ENCODE assay signal across 1 cellular context in genomic region chr15:62444104-62445027, GRCh38.
A peak's percentile ranks its signal among the peaks of the same experiment; 100 is the strongest.
TF ChIP-seq lines count a peak whose summit lies in the region.

No MANE protein-coding gene starts in this region.

TF ChIP-seq in SK-N-SH, 30 proteins besides CTCF, POLR2A, EP300 and RAD21 (continued from another document):
- TF ChIP-seq, protein P1, sequence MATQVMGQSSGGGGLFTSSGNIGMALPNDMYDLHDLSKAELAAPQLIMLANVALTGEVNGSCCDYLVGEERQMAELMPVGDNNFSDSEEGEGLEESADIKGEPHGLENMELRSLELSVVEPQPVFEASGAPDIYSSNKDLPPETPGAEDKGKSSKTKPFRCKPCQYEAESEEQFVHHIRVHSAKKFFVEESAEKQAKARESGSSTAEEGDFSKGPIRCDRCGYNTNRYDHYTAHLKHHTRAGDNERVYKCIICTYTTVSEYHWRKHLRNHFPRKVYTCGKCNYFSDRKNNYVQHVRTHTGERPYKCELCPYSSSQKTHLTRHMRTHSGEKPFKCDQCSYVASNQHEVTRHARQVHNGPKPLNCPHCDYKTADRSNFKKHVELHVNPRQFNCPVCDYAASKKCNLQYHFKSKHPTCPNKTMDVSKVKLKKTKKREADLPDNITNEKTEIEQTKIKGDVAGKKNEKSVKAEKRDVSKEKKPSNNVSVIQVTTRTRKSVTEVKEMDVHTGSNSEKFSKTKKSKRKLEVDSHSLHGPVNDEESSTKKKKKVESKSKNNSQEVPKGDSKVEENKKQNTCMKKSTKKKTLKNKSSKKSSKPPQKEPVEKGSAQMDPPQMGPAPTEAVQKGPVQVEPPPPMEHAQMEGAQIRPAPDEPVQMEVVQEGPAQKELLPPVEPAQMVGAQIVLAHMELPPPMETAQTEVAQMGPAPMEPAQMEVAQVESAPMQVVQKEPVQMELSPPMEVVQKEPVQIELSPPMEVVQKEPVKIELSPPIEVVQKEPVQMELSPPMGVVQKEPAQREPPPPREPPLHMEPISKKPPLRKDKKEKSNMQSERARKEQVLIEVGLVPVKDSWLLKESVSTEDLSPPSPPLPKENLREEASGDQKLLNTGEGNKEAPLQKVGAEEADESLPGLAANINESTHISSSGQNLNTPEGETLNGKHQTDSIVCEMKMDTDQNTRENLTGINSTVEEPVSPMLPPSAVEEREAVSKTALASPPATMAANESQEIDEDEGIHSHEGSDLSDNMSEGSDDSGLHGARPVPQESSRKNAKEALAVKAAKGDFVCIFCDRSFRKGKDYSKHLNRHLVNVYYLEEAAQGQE (IDR thresholded peaks at IDR 0.05; ENCODE audit: low read depth, low read length), result no peak
- TF ChIP-seq MEF2A (IDR thresholded peaks at IDR 0.05; ENCODE audit: borderline replicate concordance, low read depth) (no peak), GABPA (IDR thresholded peaks at IDR 0.05; ENCODE audit: low read depth) (peak; percentile 14; the same call in 1 of the 2 replicates), POLR2AphosphoS5 (IDR thresholded peaks at IDR 0.05; ENCODE audit: low read depth, low read length) (peak; percentile 54; the same call in 1 of the 2 replicates), FOSL2 (IDR thresholded peaks at IDR 0.05; ENCODE audit: borderline replicate concordance, low read depth) (peak; percentile 98), CHD2 (IDR thresholded peaks at IDR 0.05; ENCODE audit: low read length, partially characterized antibody) (no peak), FOXJ3 (CRISPR knock-in tag; IDR thresholded peaks at IDR 0.05) (no peak), ELF1 (IDR thresholded peaks at IDR 0.05) (no peak), NRF1 (IDR thresholded peaks at IDR 0.05; ENCODE audit: low read depth, low read length) (no peak), SIN3A (IDR thresholded peaks at IDR 0.05; ENCODE audit: borderline replicate concordance, low read depth, low read length) (peak; percentile 69; the same call in 1 of the 2 replicates), RXRA (IDR thresholded peaks at IDR 0.05; ENCODE audit: borderline replicate concordance, low read depth) (peak; percentile 43; the same call in 1 of the 2 replicates), EZH2phosphoT487 (IDR thresholded peaks at IDR 0.05; ENCODE audit: borderline replicate concordance, low read depth) (no peak), RFX5 (IDR thresholded peaks at IDR 0.05; ENCODE audit: low read length) (no peak), TAF1 (IDR thresholded peaks at IDR 0.05; ENCODE audit: borderline replicate concordance, low read depth, low read length) (0 out of 2 replicates have a peak, but pooled peaks have one; percentile 7), USF1 (IDR thresholded peaks at IDR 0.05; ENCODE audit: borderline replicate concordance, low read depth) (no peak), FOXM1 (IDR thresholded peaks at IDR 0.05; ENCODE audit: low read depth) (no peak), JUND (IDR thresholded peaks at IDR 0.05) (peak; percentile 90), GATA2 (CRISPR knock-in tag; IDR thresholded peaks at IDR 0.05) (no peak)
- TF ChIP-seq, protein P2, sequence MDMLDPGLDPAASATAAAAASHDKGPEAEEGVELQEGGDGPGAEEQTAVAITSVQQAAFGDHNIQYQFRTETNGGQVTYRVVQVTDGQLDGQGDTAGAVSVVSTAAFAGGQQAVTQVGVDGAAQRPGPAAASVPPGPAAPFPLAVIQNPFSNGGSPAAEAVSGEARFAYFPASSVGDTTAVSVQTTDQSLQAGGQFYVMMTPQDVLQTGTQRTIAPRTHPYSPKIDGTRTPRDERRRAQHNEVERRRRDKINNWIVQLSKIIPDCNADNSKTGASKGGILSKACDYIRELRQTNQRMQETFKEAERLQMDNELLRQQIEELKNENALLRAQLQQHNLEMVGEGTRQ (IDR thresholded peaks at IDR 0.05; ENCODE audit: borderline replicate concordance, low read depth, low read length), result no peak
- TF ChIP-seq, protein P3, sequence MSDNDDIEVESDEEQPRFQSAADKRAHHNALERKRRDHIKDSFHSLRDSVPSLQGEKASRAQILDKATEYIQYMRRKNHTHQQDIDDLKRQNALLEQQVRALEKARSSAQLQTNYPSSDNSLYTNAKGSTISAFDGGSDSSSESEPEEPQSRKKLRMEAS (IDR thresholded peaks at IDR 0.05; ENCODE audit: low read depth), result peak; percentile 89
TF ChIP-seq in SK-N-SH: peak in this region for 11.
